In the genomic region with DNA sequence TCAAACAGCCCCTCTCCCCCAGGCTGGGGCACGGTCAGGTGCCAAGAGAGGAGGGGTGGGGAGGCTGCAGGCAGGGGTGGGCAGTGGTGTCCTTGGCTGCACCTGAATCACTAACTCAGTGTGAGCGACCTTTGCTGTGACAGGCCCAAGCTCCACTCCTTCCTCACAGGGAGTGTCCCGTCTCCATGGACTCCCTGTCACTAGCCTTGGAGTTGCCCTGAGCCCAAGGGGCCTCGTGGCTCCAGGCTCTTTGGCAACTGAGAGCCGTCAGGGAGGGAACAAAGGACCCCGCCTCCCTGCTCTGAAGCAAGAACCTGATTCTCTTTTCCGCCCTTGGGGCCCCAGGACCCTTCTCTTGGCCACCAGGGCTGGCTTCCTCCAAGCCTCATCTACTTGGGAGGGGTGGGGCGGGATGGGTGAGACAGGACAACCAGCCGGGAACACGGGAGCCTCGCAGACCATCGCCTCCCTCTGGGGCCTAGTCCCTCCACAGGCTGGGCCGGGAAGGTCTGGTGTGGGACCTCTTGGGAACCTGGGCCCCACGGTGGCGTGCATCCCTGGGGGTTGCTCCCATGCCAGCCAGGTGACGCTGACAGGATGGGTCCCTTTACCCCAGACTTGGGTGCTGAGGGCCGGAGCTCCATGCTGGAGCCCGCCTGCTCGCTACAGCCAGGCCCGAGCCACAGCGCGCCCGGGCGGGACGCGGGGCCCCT, we compare ENCODE assay signal across 9 cellular contexts. TPM values are rescaled to one million over a fixed set of nuclear protein-coding genes. Genes with fewer than 3 reads are reported as not detected.
DNase-seq lines count a peak whose midpoint lies in the region; ATAC-seq and TF ChIP-seq lines count a peak whose summit lies in the region.
"Had no signal": no experiment of that assay in that cellular context is flagged by ENCODE, and none has a peak within 500 bp of the region (broad histone marks: within the 10 kb centered on the region; RNA-seq: fewer than 3 reads in every experiment).

No MANE protein-coding gene starts in this region.

- POLR2A ChIA-PET in MCF 10A (lab: Yijun Ruan, JAX) = interaction anchor here (0.6 to 6.2 kb wide), 6 partner anchors 13 to 1760 kb away, joined by 3 to 35 read pairs (median 4); a partner anchor contains a TSS

- intact Hi-C loops in breast epithelium (cut with DNase I; ENCODE audit: low total_unique reads) = no loop called here
- intact Hi-C loops in MCF 10A (cut with micrococcal nuclease) = loop anchor here (1.0 kb wide), 1 partner anchor 26 kb away; no protein-coding TSS in a partner anchor
- intact Hi-C loops in ascending aorta (cut with DNase I) = loop anchor here (1.0 kb wide), 1 partner anchor 29 kb away; no protein-coding TSS in a partner anchor

- H3K9me3 ChIP-seq in breast epithelium = no peaks in the 10 kb centered on the region
- H3K9me3 ChIP-seq in ascending aorta = no peaks in the 10 kb centered on the region
- H3K9me3 ChIP-seq in mesodermal cell (ENCODE audit: control insufficient read depth, low read length) = no peaks in the 10 kb centered on the region
- no peaks in the 10 kb centered on the region for H3K9me3 ChIP-seq in upper lobe of left lung

- ATAC-seq in upper lobe of left lung (ENCODE audit: low FRiP score in 2 of 2) = no peak
- no peak for ATAC-seq in HG03139 (IDR thresholded peaks at IDR 0.05; ENCODE audit: unreplicated experiment)
- ATAC-seq in HG03469 (IDR thresholded peaks at IDR 0.05; ENCODE audit: unreplicated experiment) = no peak

- no TSS peak for BruUV-seq in MCF 10A (replicated peaks; lab: Mats Ljungman, UMichigan)

- no peaks in the 10 kb centered on the region for H3K36me3 ChIP-seq in breast epithelium
- H3K36me3 ChIP-seq in ascending aorta = peaks cover 13 to 18% of the 10 kb centered on the region in 2 donors
- H3K36me3 ChIP-seq in mesodermal cell (ENCODE audit: control insufficient read depth, insufficient read depth, low read length) = peaks cover 23% of the 10 kb centered on the region
- peaks cover 0 to 17% (median 9%) of the 10 kb centered on the region in 4 donors for H3K36me3 ChIP-seq in upper lobe of left lung

- CTCF ChIA-PET in MCF 10A (lab: Yijun Ruan, JAX) = interaction anchor here (0.5 to 5.9 kb wide), 16 partner anchors 9 to 691 kb away, joined by 3 to 85 read pairs (median 4); a partner anchor contains a TSS

- H3K4me1 ChIP-seq in breast epithelium = peaks cover 11 to 16% of the 10 kb centered on the region in 2 donors
- H3K4me1 ChIP-seq in ascending aorta = peaks cover 24 to 47% of the 10 kb centered on the region in 2 donors
- H3K4me1 ChIP-seq in mesodermal cell (ENCODE audit: control insufficient read depth, insufficient read depth, low read length, poor library complexity, severe bottlenecking) = peaks cover 25% of the 10 kb centered on the region
- H3K4me1 ChIP-seq in upper lobe of left lung = peaks cover 17 to 36% (median 22%) of the 10 kb centered on the region in 4 donors

- no peak for TF ChIP-seq EP300 in upper lobe of left lung (IDR thresholded peaks at IDR 0.05)

- H3K4me3 Mint-ChIP-seq in MCF 10A (ENCODE audit: unreplicated experiment) = no peak overlapping the region

- H3K9me3 Mint-ChIP-seq in MCF 10A (ENCODE audit: unreplicated experiment) = no peaks in the 10 kb centered on the region
- H3K9me3 Mint-ChIP-seq: activated CD4-positive, alpha-beta T cell treated with anti-CD3 and anti-CD28 coated beads, Interleukin-2, amount 10 ng/mL, durations not matched to agents 24 days and 14 days had no signal

- 58 to 60% methylated on average over 19 to 23 of the region's 26 CpGs for WGBS in mesodermal cell (ENCODE audit: insufficient coverage in 2 of 2), 2 experiments
- 41 to 60% methylated on average over 12 to 13 of the region's 26 CpGs for WGBS in upper lobe of left lung, 2 donors

- peaks cover 14% of the 10 kb centered on the region for H3K36me3 Mint-ChIP-seq in MCF 10A (ENCODE audit: insufficient read depth, unreplicated experiment)

- H3K27me3 ChIP-seq in breast epithelium = no peaks in the 10 kb centered on the region
- no peaks in the 10 kb centered on the region for H3K27me3 ChIP-seq in ascending aorta
- no peaks in the 10 kb centered on the region for H3K27me3 ChIP-seq in upper lobe of left lung

- TF ChIP-seq CTCF in breast epithelium (IDR thresholded peaks at IDR 0.05) = no peak
- no peak for TF ChIP-seq CTCF in MCF 10A (IDR thresholded peaks at IDR 0.05; ENCODE audit: unreplicated experiment)
- TF ChIP-seq CTCF in ascending aorta (IDR thresholded peaks at IDR 0.05) = no peak
- no peak for TF ChIP-seq CTCF in upper lobe of left lung (IDR thresholded peaks at IDR 0.05)

- H3K4me3 ChIP-seq in breast epithelium (peak overlapping the region; percentile 53 to 96 (median 75)), ascending aorta (peak overlapping the region; percentile 83 to 94), mesodermal cell (ENCODE audit: extremely low read depth, insufficient read depth, low read length, poor library complexity, severe bottlenecking) (peak overlapping the region; percentile 57), upper lobe of left lung (peak overlapping the region in 3 of 4 donors; percentile 71 to 90 (median 80))

- no peaks in the 10 kb centered on the region for H3K4me1 Mint-ChIP-seq in MCF 10A (ENCODE audit: insufficient read depth, unreplicated experiment)

- H3K27me3 Mint-ChIP-seq in MCF 10A (ENCODE audit: insufficient read depth, unreplicated experiment) = no peaks in the 10 kb centered on the region

- no peak overlapping the region for H3K27ac Mint-ChIP-seq in MCF 10A (ENCODE audit: low read depth, unreplicated experiment)
- H3K27ac Mint-ChIP-seq: activated CD4-positive, alpha-beta T cell treated with anti-CD3 and anti-CD28 coated beads, Interleukin-2, amount 10 ng/mL, durations not matched to agents 24 days and 14 days had no signal

- TF ChIP-seq POLR2A in breast epithelium (IDR thresholded peaks at IDR 0.05) (no peak), upper lobe of left lung (IDR thresholded peaks at IDR 0.05) (no peak)

- DNase-seq in breast epithelium (ENCODE audit: low spot score in 2 of 2) (no peak), MCF 10A (ENCODE audit: unreplicated experiment) (no peak), ascending aorta (ENCODE audit: low spot score in 2 of 2) (no peak), upper lobe of left lung (no peak)
- no peak for DNase-seq in stimulated activated CD4-positive, alpha-beta T cell treated with anti-CD3 and anti-CD28 coated beads, Interleukin-4, amount 100 ng/mL, for 4 hours

- H3K27ac ChIP-seq in breast epithelium (no peak overlapping the region), ascending aorta (peak overlapping the region; percentile 84 to 89), mesodermal cell (ENCODE audit: low read depth, low read length, severe bottlenecking) (no peak overlapping the region), upper lobe of left lung (peak overlapping the region in 1 of 4 donors; percentile 74)

RNA-seq across cellular contexts. Expression of a gene that starts 0.9 kb away (rescaled TPM):
- total RNA-seq in breast epithelium (10 to 100 TPM in 1 of 3 donors, 1 to 10 TPM in 2; 6.9 to 13.0 (median 7.3) TPM), MCF 10A (2022) (2.9 and 5.2 TPM in 2 replicates), ascending aorta (30.2 TPM), upper lobe of left lung (10 to 100 TPM in 1 of 6 donors, 1 to 10 TPM in 5; 4.9 to 34.6 (median 6.2) TPM)
- 20.2 TPM for polyA plus RNA-seq in mesodermal cell (2013, experiment 1 of 2)
- polyA plus RNA-seq in mesodermal cell (2013, experiment 2 of 2) = 18.6 TPM

RNA-seq across cellular contexts. Expression of a gene that starts 29.9 kb away (rescaled TPM):
- total RNA-seq in breast epithelium = 100 to 1,000 TPM; 181 to 225 (median 223) TPM
- total RNA-seq in MCF 10A (2022) = 63.3 and 72.7 TPM in 2 replicates
- total RNA-seq in ascending aorta = 410 TPM
- 95.2 TPM for polyA plus RNA-seq in mesodermal cell (2013, experiment 1 of 2)
- 79.0 TPM for polyA plus RNA-seq in mesodermal cell (2013, experiment 2 of 2)
- 100 to 1,000 TPM in 2 of 6 donors, 10 to 100 TPM in 4; 72.3 to 241 (median 91.0) TPM for total RNA-seq in upper lobe of left lung

RNA-seq across cellular contexts. Expression of a gene that starts 33.7 kb away (rescaled TPM):
- 10 to 100 TPM; 31.0 to 70.9 (median 51.5) TPM for total RNA-seq in breast epithelium
- 91.6 and 102 TPM in 2 replicates for total RNA-seq in MCF 10A (2022)
- total RNA-seq in ascending aorta = 249 TPM
- 58.2 TPM for polyA plus RNA-seq in mesodermal cell (2013, experiment 1 of 2)
- polyA plus RNA-seq in mesodermal cell (2013, experiment 2 of 2) = 54.6 TPM
- 100 to 1,000 TPM in 5 of 6 donors, 10 to 100 TPM in 1; 65.2 to 259 (median 131) TPM for total RNA-seq in upper lobe of left lung

Comparison
In these comparisons a context has a peak if more than half of its experiments do, and no peak if none do; other contexts are left out.
1. H3K27ac ChIP-seq: peak in ascending aorta (2 of 2); none in breast epithelium (0 of 2) and mesodermal cell (single experiment).
2. Peak in every context shown above with its lines, with median percentiles within 50 percentile points of each other: H3K4me3 ChIP-seq.